Comparison of ENCODE assay signal across 10 cellular contexts in the genomic region with DNA sequence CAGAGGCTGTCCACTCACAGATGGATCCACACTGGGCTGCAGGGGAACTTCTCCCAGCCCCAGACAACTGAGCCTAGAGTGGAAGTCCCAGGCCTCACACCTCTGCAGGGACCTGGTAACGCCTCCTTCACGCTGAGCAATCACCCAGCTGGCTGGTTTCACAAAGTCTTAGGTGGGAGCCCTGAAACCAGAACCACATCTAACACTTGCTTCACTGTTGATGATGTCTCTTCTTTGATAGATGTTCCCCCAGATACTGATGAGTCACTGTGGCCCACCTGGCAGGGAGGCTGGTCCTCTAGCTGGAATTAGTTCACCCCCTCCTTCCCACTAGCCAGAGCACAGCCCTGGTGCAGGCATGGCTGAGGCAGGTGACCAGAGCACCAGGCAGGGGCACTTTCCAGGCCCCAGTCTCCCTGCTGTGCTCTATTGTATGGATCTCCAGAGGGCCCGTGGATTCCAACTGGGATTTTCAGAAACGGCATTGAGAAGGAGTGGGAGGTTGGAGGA. TPM values are rescaled to one million over a fixed set of nuclear protein-coding genes. Genes with fewer than 3 reads are reported as not detected.
DNase-seq lines count a peak whose midpoint lies in the region; ATAC-seq, FAIRE-seq and TF ChIP-seq lines count a peak whose summit lies in the region.
"Had no signal": no experiment of that assay in that cellular context is flagged by ENCODE, and none has a peak within 500 bp of the region (broad histone marks: within the 10 kb centered on the region; RNA-seq: fewer than 3 reads in every experiment).

No MANE protein-coding gene starts in this region.

- intact Hi-C loops in A673 (cut with micrococcal nuclease; ENCODE audit: unreplicated experiment), result no loop called here
- intact Hi-C loops in pancreas (cut with DNase I), result no loop called here

- ATAC-seq in GM21360 (IDR thresholded peaks at IDR 0.05; ENCODE audit: unreplicated experiment) (peak; percentile 59), HG03439 (IDR thresholded peaks at IDR 0.05; ENCODE audit: unreplicated experiment) (peak; percentile 74), pancreas (no peak)

- H3K4me3 ChIP-seq in A673 (ENCODE audit: low read depth, low read length, poor library complexity, severe bottlenecking) (no peak overlapping the region), pancreas (no peak overlapping the region)

- no TSS peak for BruUV-seq in A673 (replicated peaks; lab: Mats Ljungman, UMichigan)

- H3K9me3 ChIP-seq in A673 (ENCODE audit: low read depth, low read length, poor library complexity, severe bottlenecking) (no peaks in the 10 kb centered on the region), pancreas (no peaks in the 10 kb centered on the region)

- in situ Hi-C loops in GM13977 (cut with MboI; ENCODE audit: low pct_unique_long_range_greater_than_20kb, low sequenced_read_pairs, unreplicated experiment), result no loop called here

- no peak overlapping the region for H3K27ac ChIP-seq in A673 (ENCODE audit: low read depth, low read length, poor library complexity, severe bottlenecking)
- H3K27ac ChIP-seq in pancreas, result no peak overlapping the region

- no peaks in the 10 kb centered on the region for H3K27me3 ChIP-seq in A673 (replicated peaks; ENCODE audit: insufficient read depth, low read depth, low read length, poor library complexity)
- H3K27me3 ChIP-seq in pancreas, result no peaks in the 10 kb centered on the region

- no peaks in the 10 kb centered on the region for H3K36me3 Mint-ChIP-seq in immature natural killer cell

- H3K36me3 ChIP-seq in A673 (ENCODE audit: insufficient read depth, low read length, poor library complexity, severe bottlenecking), result no peaks in the 10 kb centered on the region
- H3K36me3 ChIP-seq in pancreas, result no peaks in the 10 kb centered on the region

- TF ChIP-seq CTCF in GM13977 (IDR thresholded peaks at IDR 0.05; ENCODE audit: extremely low read depth, insufficient read depth, missing control alignments) (no peak), A673 (conservative IDR thresholded peaks at IDR 0.05; ENCODE audit: low read depth, low read length) (no peak), pancreas (IDR thresholded peaks at IDR 0.05) (no peak)

- peaks cover 0 to 4% (median 3%) of the 10 kb centered on the region in 3 donors for H3K27me3 Mint-ChIP-seq in immature natural killer cell (ENCODE audit: low read depth in 3 of 3)

- H3K27ac Mint-ChIP-seq in immature natural killer cell, result peak overlapping the region; percentile 41 to 87 (median 77)

- CTCF ChIA-PET in A673 (lab: Charles Lee), result no interaction called here

- H3K4me1 ChIP-seq in A673 (ENCODE audit: insufficient read depth, low read length, poor library complexity, severe bottlenecking), result peaks cover 7% of the 10 kb centered on the region
- H3K4me1 ChIP-seq in pancreas, result no peaks in the 10 kb centered on the region

- peaks cover 19 to 32% of the 10 kb centered on the region in 2 donors for H3K4me1 Mint-ChIP-seq in immature natural killer cell

- no peaks in the 10 kb centered on the region for H3K9me3 Mint-ChIP-seq in immature natural killer cell

- FAIRE-seq in pancreas (lab: Jason Lieb, UNC), result no peak
- FAIRE-seq: kidney had no signal

- POLR2A ChIA-PET in A673 (lab: Charles Lee; ENCODE audit: low non-redundant PET), result no interaction called here

- DNase-seq in GM13977 (ENCODE audit: low spot score) (peak; percentile 85), immature natural killer cell (peak; percentile 59 to 66 (median 60)), A673 (ENCODE audit: low spot score) (no peak), pancreas (no peak), mesenteric fat pad (ENCODE audit: low spot score) (no peak), NCI-H2196 (lab: John Stamatoyannopoulos, UW; ENCODE audit: unreplicated experiment) (no peak)
- DNase-seq: kidney, RPMI8226 had no signal

- H3K4me3 Mint-ChIP-seq in immature natural killer cell, result peak overlapping the region in 1 of 5 donors; percentile 27

- WGBS in pancreas, 2 donors, result 69 to 75% methylated on average over 4 of the region's 4 CpGs

RNA-seq across cellular contexts. Expression of a gene that starts 33.5 kb away (rescaled TPM):
- polyA plus RNA-seq in immature natural killer cell (not detected), pancreas (1 to 10 TPM; 1.0 to 2.5 TPM)
- total RNA-seq in A673 (2021) (not detected in 2 replicates), pancreas (1 to 10 TPM in 1 of 6 donors, under 1 TPM in 3, not detected in 2; 0.26 to 2.4 (median 0.37) TPM), mesenteric fat pad (2.6 TPM)

RNA-seq across cellular contexts. Expression of a gene that starts 47.8 kb away (rescaled TPM):
- polyA plus RNA-seq in immature natural killer cell, result not detected
- 1.2 and 1.7 TPM in 2 replicates for total RNA-seq in A673 (2021)
- total RNA-seq in pancreas, result 1 to 10 TPM in 4 of 6 donors, under 1 TPM in 2; 0.49 to 2.9 (median 1.3) TPM
- polyA plus RNA-seq in pancreas, result 10 to 100 TPM; 32.0 to 34.8 TPM
- total RNA-seq in mesenteric fat pad, result 16.3 TPM

Comparison
In these comparisons a context has a peak if more than half of its experiments do, and no peak if none do; other contexts are left out.
1. DNase-seq: peak in GM13977 (single experiment) and immature natural killer cell (3 of 3); none in A673 (single experiment), pancreas (0 of 6), mesenteric fat pad (single experiment) and NCI-H2196 (single experiment).
2. ATAC-seq: peak in GM21360 (single experiment) and HG03439 (single experiment); none in pancreas (0 of 4).